Comparison of ENCODE assay signal across 15 cellular contexts in the genomic region with DNA sequence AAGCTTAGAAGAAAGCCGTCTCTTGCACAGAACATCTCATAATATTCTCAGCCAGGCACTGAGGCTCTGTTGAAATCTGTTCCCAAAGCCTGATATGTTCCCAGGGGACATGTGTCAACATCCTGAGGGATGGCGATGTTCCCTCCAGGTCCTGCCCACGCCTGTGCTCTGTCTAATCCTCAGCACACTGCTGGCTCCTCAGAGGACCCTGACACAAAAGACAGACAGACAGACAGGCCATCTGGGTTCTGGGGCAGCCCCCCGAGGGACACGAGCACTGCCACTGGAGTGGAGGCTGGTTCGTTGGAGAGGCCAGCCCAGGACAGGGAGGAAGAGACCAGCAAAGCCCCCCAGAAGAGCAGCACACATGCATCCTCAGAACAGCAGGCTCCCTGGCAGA. TPM values are rescaled to one million over a fixed set of nuclear protein-coding genes. Genes with fewer than 3 reads are reported as not detected.
"Had no signal": no experiment of that assay in that cellular context is flagged by ENCODE, and none has a peak within 500 bp of the region (broad histone marks: within the 10 kb centered on the region; RNA-seq: fewer than 3 reads in every experiment).

No MANE protein-coding gene starts in this region.

- DNase-seq: activated CD4-positive, alpha-beta T cell treated with anti-CD3 and anti-CD28 coated beads, Interleukin-2, amount 50 U/mL, for 4 hours; activated CD4-positive, CD25-positive, alpha-beta regulatory T cell treated with anti-CD3 and anti-CD28 coated beads, Interleukin-2, amount 50 U/mL, for 72 hours; activated gamma-delta T cell; activated T-cell treated with anti-CD3 and anti-CD28 coated beads, Interleukin-2, amount 50 U/mL, for 24 hours; effector memory CD4-positive, alpha-beta T cell; nephron progenitor cell; stimulated activated CD4-positive, alpha-beta T cell treated with anti-CD3 and anti-CD28 coated beads, Interleukin-4, amount 100 ng/mL, for 4 hours; T-helper 17 cell; tibial artery had no signal

- FAIRE-seq: colon had no signal

- H3K27ac ChIP-seq: skin epidermis had no signal

- H3K27me3 ChIP-seq: ascending aorta, tibial artery had no signal

- H3K4me3 ChIP-seq: ascending aorta, skin epidermis, tibial artery had no signal

- H3K9me3 ChIP-seq: ascending aorta, tibial artery had no signal

RNA-seq across cellular contexts. Expression of a gene that starts 27.8 kb away (rescaled TPM):
- total RNA-seq: epithelial cell of proximal tubule, osteoblast, renal cortical epithelial cell, T-helper 17 cell had no signal
